In genomic region chr1:115527746-115528145, GRCh38 we compare ENCODE assay signal across 20 cellular contexts.
DNase-seq lines count a peak whose midpoint lies in the region; ATAC-seq, FAIRE-seq and TF ChIP-seq lines count a peak whose summit lies in the region.
"Had no signal": no experiment of that assay in that cellular context is flagged by ENCODE, and none has a peak within 500 bp of the region (broad histone marks: within the 10 kb centered on the region; RNA-seq: fewer than 3 reads in every experiment).

No MANE protein-coding gene starts in this region.

- H3K18ac ChIP-seq in H1 (ENCODE audit: extremely low read depth, low read length): no peak overlapping the region

- H3K4me3 ChIP-seq in RWPE2 (ENCODE audit: severe bottlenecking): no peak overlapping the region
- no peak overlapping the region for H3K4me3 ChIP-seq in H1 (ENCODE audit: extremely low read depth in 1 of 4, insufficient read depth in 2 of 4, low read depth in 3 of 4, low read length in 4 of 4)
- H3K4me3 ChIP-seq in keratinocyte (ENCODE audit: control insufficient read depth in 2 of 3, extremely low read depth in 1 of 3, insufficient read depth in 2 of 3, low read depth in 1 of 3, low read length in 3 of 3): no peak overlapping the region
- no peak overlapping the region for H3K4me3 ChIP-seq in kidney (ENCODE audit: low read length in 2 of 2)
- H3K4me3 ChIP-seq: Peyer's patch had no signal

- H3K9me3 ChIP-seq in RWPE2 (ENCODE audit: severe bottlenecking): no peaks in the 10 kb centered on the region
- H3K9me3 ChIP-seq in H1 (ENCODE audit: insufficient read depth in 2 of 2, low read depth in 1 of 2, low read length in 1 of 2): no peaks in the 10 kb centered on the region
- no peaks in the 10 kb centered on the region for H3K9me3 ChIP-seq in keratinocyte (ENCODE audit: control insufficient read depth, low read depth, low read length)
- H3K9me3 ChIP-seq in kidney (ENCODE audit: control insufficient read depth in 1 of 2, low read length in 2 of 2): no peaks in the 10 kb centered on the region
- H3K9me3 ChIP-seq: BE2C, Peyer's patch had no signal

- no peaks in the 10 kb centered on the region for H3K9me1 ChIP-seq in keratinocyte (ENCODE audit: control insufficient read depth, extremely low read depth, insufficient read depth, low read length)

- H3K4me1 ChIP-seq in RWPE2 (ENCODE audit: insufficient read depth, poor library complexity, severe bottlenecking) (peaks cover 28% of the 10 kb centered on the region), H1 (replicated peaks in 1 of 4; ENCODE audit: control insufficient read depth in 3 of 4, insufficient read depth in 4 of 4, low read length in 3 of 4) (peaks cover 0 to 6% (median 1%) of the 10 kb centered on the region in 4 experiments; a peak in 2 of 7 replicates), keratinocyte (ENCODE audit: control insufficient read depth, extremely low read depth, insufficient read depth, low read length) (peaks cover 50% of the 10 kb centered on the region), kidney (ENCODE audit: control insufficient read depth in 1 of 2, insufficient read depth in 1 of 2, low read depth in 1 of 2, low read length in 2 of 2) (no peaks in the 10 kb centered on the region)
- H3K4me1 ChIP-seq: BE2C, Peyer's patch had no signal

- H2BK20ac ChIP-seq in H1 (ENCODE audit: low read length): 0 out of 2 replicates have a peak overlapping the region, but pooled peaks have one; percentile 68

- H3K23ac ChIP-seq in H1 (ENCODE audit: insufficient read length): no peak overlapping the region

- no peak overlapping the region for H4K5ac ChIP-seq in H1 (ENCODE audit: insufficient read length, low read depth, low read length)

- H3K79me2 ChIP-seq in H1 (ENCODE audit: control insufficient read depth in 1 of 2, insufficient read depth in 2 of 2, low read length in 2 of 2) (no peaks in the 10 kb centered on the region), keratinocyte (ENCODE audit: control insufficient read depth, insufficient read depth, low read length) (no peaks in the 10 kb centered on the region)

- dilution Hi-C loops in keratinocyte (cut with MboI; ENCODE audit: extremely low pct_ligation_motif_present, low sequenced_read_pairs): no loop called here

- no peak for TF ChIP-seq EP300 in H1 (IDR thresholded peaks at IDR 0.05; ENCODE audit: borderline replicate concordance in 1 of 2, low read depth in 2 of 2, low read length in 2 of 2)

- no peak overlapping the region for H3K14ac ChIP-seq in H1 (ENCODE audit: insufficient read length)

- CTCF ChIA-PET in H1 (lab: Charles Lee; ENCODE audit: partially characterized antibody): interaction anchor here (1.0 to 1.1 kb wide), 2 partner anchors 19 to 27 kb away, joined by 3 to 4 read pairs; no protein-coding TSS in a partner anchor

- H3K79me1 ChIP-seq in H1 (ENCODE audit: low read depth, low read length): no peaks in the 10 kb centered on the region

- H2AK5ac ChIP-seq in H1 (ENCODE audit: low read depth, low read length): no peak overlapping the region

- FAIRE-seq in H1 (lab: Jason Lieb, UNC) (no peak), keratinocyte (lab: Jason Lieb, UNC) (peak; percentile 46), kidney (lab: Jason Lieb, UNC) (no peak)

- intact Hi-C loops in kidney (cut with DNase I): no loop called here

- POLR2A ChIA-PET in H1 (lab: Charles Lee; ENCODE audit: partially characterized antibody): no interaction called here

- no peak overlapping the region for H3K56ac ChIP-seq in H1 (replicated peaks; ENCODE audit: insufficient read length, low read depth, low read length)

- peaks cover 35% of the 10 kb centered on the region for H3K4me1 Mint-ChIP-seq in type B pancreatic cell (ENCODE audit: unreplicated experiment)

- H3K27ac ChIP-seq in RWPE2 (ENCODE audit: poor library complexity, severe bottlenecking) (peak overlapping the region; percentile 19), H1 (ENCODE audit: low read depth, low read length) (no peak overlapping the region), keratinocyte (ENCODE audit: control insufficient read depth, insufficient read depth, low read length) (no peak overlapping the region), kidney (ENCODE audit: low read depth in 2 of 2, low read length in 2 of 2) (no peak overlapping the region)
- H3K27ac ChIP-seq: Peyer's patch had no signal

- H4K20me1 ChIP-seq in H1 (replicated peaks in 1 of 2; ENCODE audit: control insufficient read depth in 1 of 2, insufficient read depth in 2 of 2, low read length in 2 of 2) (no peaks in the 10 kb centered on the region), keratinocyte (ENCODE audit: control insufficient read depth, extremely low read depth, insufficient read depth, low read length) (no peaks in the 10 kb centered on the region)

- no peak for TF ChIP-seq RAD21 in H1 (IDR thresholded peaks at IDR 0.05 in 1 of 2, conservative IDR thresholded peaks at IDR 0.05 in 1 of 2; ENCODE audit: low read depth in 2 of 2, low read length in 2 of 2)

- no peak overlapping the region for H4K8ac ChIP-seq in H1 (ENCODE audit: extremely low read depth, insufficient read depth, low read length)

- H3K36me3 ChIP-seq in RWPE2 (ENCODE audit: low read depth) (no peaks in the 10 kb centered on the region), H1 (ENCODE audit: control insufficient read depth in 2 of 4, insufficient read depth in 4 of 4, low read length in 3 of 4) (no peaks in the 10 kb centered on the region), keratinocyte (ENCODE audit: control insufficient read depth in 2 of 2, extremely low read depth in 1 of 2, insufficient read depth in 2 of 2, low read length in 2 of 2) (no peaks in the 10 kb centered on the region), kidney (ENCODE audit: control insufficient read depth in 1 of 2, insufficient read depth in 2 of 2, low read length in 2 of 2) (no peaks in the 10 kb centered on the region)
- H3K36me3 ChIP-seq: BE2C, Peyer's patch had no signal

- no peak for ATAC-seq in RWPE2 (ENCODE audit: low read depth)
- ATAC-seq in HG02973 (IDR thresholded peaks at IDR 0.05; ENCODE audit: unreplicated experiment): no peak
- ATAC-seq: Right ventricle myocardium inferior had no signal

- H3K27ac Mint-ChIP-seq in type B pancreatic cell: no peak overlapping the region

- no peaks in the 10 kb centered on the region for H3K9me3 Mint-ChIP-seq in type B pancreatic cell
- H3K9me3 Mint-ChIP-seq: H9, HFFc6 had no signal

- H3K4ac ChIP-seq in H1 (replicated peaks; ENCODE audit: insufficient read length, low read depth, low read length): peak overlapping the region; percentile 60

- H2BK15ac ChIP-seq in H1 (ENCODE audit: low read length): no peak overlapping the region

- H3K27me3 ChIP-seq in RWPE2 (ENCODE audit: insufficient read depth, poor library complexity, severe bottlenecking) (no peaks in the 10 kb centered on the region), H1 (replicated peaks in 1 of 4; ENCODE audit: control insufficient read depth in 3 of 4, extremely low read depth in 1 of 4, insufficient read depth in 3 of 4, low read length in 3 of 4) (no peaks in the 10 kb centered on the region), keratinocyte (ENCODE audit: control insufficient read depth, extremely low read depth, insufficient read depth, low read length) (no peaks in the 10 kb centered on the region)
- H3K27me3 ChIP-seq: BE2C, Peyer's patch had no signal

- H2BK12ac ChIP-seq in H1 (ENCODE audit: low read depth, low read length): peak overlapping the region; percentile 78; the same call in 1 of the 2 replicates

- H4K91ac ChIP-seq in H1 (replicated peaks; ENCODE audit: insufficient read length, low read length): peak overlapping the region; percentile 76

- TF ChIP-seq POLR2A in H1 (IDR thresholded peaks at IDR 0.05; ENCODE audit: control extremely low read depth in 1 of 2, low read depth in 2 of 2, low read length in 2 of 2): no peak

- DNase-seq in RWPE2 (ENCODE audit: low spot score) (no peak), H1 (ENCODE audit: low read depth in 1 of 2, low spot score in 2 of 2) (peak in 1 of 2 experiments; percentile 19), keratinocyte (ENCODE audit: low read depth, low spot score) (no peak), type B pancreatic cell (ENCODE audit: extremely low spot score, unreplicated experiment) (no peak), kidney (no peak)
- no peak for DNase-seq in stimulated activated CD4-positive, alpha-beta T cell treated with anti-CD3 and anti-CD28 coated beads, Interleukin-4, amount 100 ng/mL, for 24 hours
- DNase-seq: BE2C; DMS79; H9; HFFc6; KG1; NCI-H2029 treated with DMSO at 0.1 percent for 48 hours; NCI-H2171; NCI-H345; NCI-H524; NCI-H774; NK-92 treated with Interleukin-12 subunit alpha and Interleukin-12 subunit beta, amount 100 ng/mL, for 24 hours; Peyer's patch had no signal

- H2BK120ac ChIP-seq in H1 (replicated peaks; ENCODE audit: low read depth, low read length): no peak overlapping the region

- peak overlapping the region; percentile 3 for H3K4me3 Mint-ChIP-seq in type B pancreatic cell
- H3K4me3 Mint-ChIP-seq: H9, HFFc6 had no signal

- no peaks in the 10 kb centered on the region for H3K27me3 Mint-ChIP-seq in type B pancreatic cell

- H2BK5ac ChIP-seq in H1 (ENCODE audit: low read depth, low read length): no peak overlapping the region; the same call in 1 of the 2 replicates

- no peak overlapping the region for H2AFZ ChIP-seq in H1 (ENCODE audit: low read length)
- H2AFZ ChIP-seq in keratinocyte (ENCODE audit: control insufficient read depth, low read length): peak overlapping the region; percentile 1

- 87% methylated on average over 5 of the region's 5 CpGs; no CpG with 5 or more reads in 1 of the 2 experiments for WGBS in H1 (ENCODE audit: extremely low coverage in 1 of 2, insufficient coverage in 1 of 2, insufficient read length in 1 of 2, insufficient replicate concordance in 2 of 2, low coverage in 1 of 2, low lambda C conversion rate in 2 of 2, missing lambda C conversion rate in 1 of 2), 2 experiments

- H3K4me2 ChIP-seq in H1 (ENCODE audit: insufficient read depth in 1 of 2, low read depth in 2 of 2, low read length in 2 of 2) (no peak overlapping the region), keratinocyte (ENCODE audit: control insufficient read depth, extremely low read depth, insufficient read depth, low read depth, low read length) (no peak overlapping the region)

- no peaks in the 10 kb centered on the region for H3K36me3 Mint-ChIP-seq in type B pancreatic cell

- H3K9ac ChIP-seq in H1 (replicated peaks in 1 of 4; ENCODE audit: extremely low read depth in 1 of 4, low read depth in 3 of 4, low read length in 3 of 4) (no peak overlapping the region), keratinocyte (ENCODE audit: control insufficient read depth, extremely low read depth, insufficient read depth, low read length) (no peak overlapping the region), kidney (ENCODE audit: low read length in 2 of 2) (no peak overlapping the region)

- H3K23me2 ChIP-seq in H1 (ENCODE audit: low read depth, low read length): no peaks in the 10 kb centered on the region; the same call in 1 of the 2 replicates

- no peak for TF ChIP-seq CTCF in RWPE2 (IDR thresholded peaks at IDR 0.05; ENCODE audit: poor library complexity, severe bottlenecking)
- TF ChIP-seq CTCF in H1 (IDR thresholded peaks at IDR 0.05; ENCODE audit: control extremely low read depth in 1 of 3, insufficient read depth in 1 of 3, low read depth in 1 of 3, low read length in 3 of 3): no peak
- TF ChIP-seq CTCF in keratinocyte (optimal IDR thresholded peaks at IDR 0.05 in 1 of 3, IDR thresholded peaks at IDR 0.05 in 1 of 3, conservative IDR thresholded peaks at IDR 0.05 in 1 of 3; ENCODE audit: extremely low read depth in 1 of 3, insufficient read depth in 2 of 3, low read length in 3 of 3): no peak
- TF ChIP-seq CTCF in type B pancreatic cell (conservative IDR thresholded peaks at IDR 0.05): no peak
- no peak for TF ChIP-seq CTCF in kidney (IDR thresholded peaks at IDR 0.05; ENCODE audit: borderline replicate concordance, extremely low read depth, insufficient read depth)
